ENCODE assay signal across 23 cellular contexts in genomic region chr16:84965428-84966149, GRCh38.
"Had no signal": no experiment of that assay in that cellular context is flagged by ENCODE, and none has a peak within 500 bp of the region (broad histone marks: within the 10 kb centered on the region; RNA-seq: fewer than 3 reads in every experiment).

No MANE protein-coding gene starts in this region.

- H3K27ac Mint-ChIP-seq: activated CD4-positive, alpha-beta T cell treated with anti-CD3 and anti-CD28 coated beads, Interleukin-2, amount 10 ng/mL, durations not matched to agents 24 days and 14 days; activated CD8-positive, alpha-beta T cell treated with anti-CD3 and anti-CD28 coated beads, Interleukin-2, amount 10 ng/mL, durations not matched to agents 7 days and 5 days; T-cell had no signal

- H3K4me3 Mint-ChIP-seq: activated CD4-positive, alpha-beta T cell treated with anti-CD3 and anti-CD28 coated beads, Interleukin-2, amount 10 ng/mL, durations not matched to agents 24 days and 14 days; activated CD8-positive, alpha-beta T cell treated with anti-CD3 and anti-CD28 coated beads, Interleukin-2, amount 10 ng/mL, durations not matched to agents 7 days and 5 days; activated T-cell treated with anti-CD3 and anti-CD28 coated beads, Interleukin-2, amount 50 U/mL, for 4 hours; neural crest cell; T-cell had no signal

- H3K36me3 ChIP-seq: ovary had no signal

- H3K9ac ChIP-seq: SK-N-SH had no signal

- H3K27ac ChIP-seq: ovary had no signal

- H3K9me2 ChIP-seq: SK-N-SH had no signal

- H3K36me3 Mint-ChIP-seq: T-cell had no signal

- H3K4me3 ChIP-seq: lung, ovary, smooth muscle cell had no signal

- DNase-seq: activated CD4-positive, alpha-beta T cell treated with anti-CD3 and anti-CD28 coated beads, Interleukin-2, amount 10 ng/mL, durations not matched to agents 24 days and 14 days; activated CD8-positive, alpha-beta T cell treated with anti-CD3 and anti-CD28 coated beads, Interleukin-2, amount 10 ng/mL, durations not matched to agents 7 days and 5 days; activated effector memory CD4-positive, alpha-beta T cell treated with anti-CD3 and anti-CD28 coated beads, Interleukin-2, amount 50 U/mL, for 16 hours; activated naive CD4-positive, alpha-beta T cell treated with anti-CD3 and anti-CD28 coated beads, Interleukin-2, amount 50 U/mL, for 16 hours; activated T-cell treated with anti-CD3 and anti-CD28 coated beads, Interleukin-2, amount 50 U/mL, for 4 hours; aorta; cerebellar nuclear complex; cortex of kidney; effector CD4-positive, alpha-beta T cell; foreskin melanocyte; head of caudate nucleus; midbrain; ovary; SK-N-SH; stimulated activated CD4-positive, alpha-beta T cell treated with anti-CD3 and anti-CD28 coated beads, Interleukin-4, amount 100 ng/mL, for 1 hour; T-cell; T1000 had no signal

- H3K27me3 ChIP-seq: ovary had no signal

- H3K9me3 ChIP-seq: ovary, SK-N-SH had no signal

- FAIRE-seq: keratinocyte had no signal

- ATAC-seq: activated CD8-positive, alpha-beta T cell treated with anti-CD3 and anti-CD28 coated beads, Interleukin-2, amount 10 ng/mL, durations not matched to agents 7 days and 5 days; activated T-cell treated with anti-CD3 and anti-CD28 coated beads, Interleukin-2, amount 50 U/mL, for 4 hours; left lobe of liver; sciatic nerve; T-cell had no signal

- H3K4me2 ChIP-seq: SK-N-SH, smooth muscle cell had no signal

- H3K9me3 Mint-ChIP-seq: activated T-cell treated with anti-CD3 and anti-CD28 coated beads, Interleukin-2, amount 50 U/mL, for 4 hours; T-cell had no signal
